Comparison of ENCODE assay signal across 15 cellular contexts in genomic region chr3:120429921-120430361, GRCh38. TPM values are rescaled to one million over a fixed set of nuclear protein-coding genes. Genes with fewer than 3 reads are reported as not detected.
DNase-seq lines count a peak whose midpoint lies in the region; ATAC-seq and TF ChIP-seq lines count a peak whose summit lies in the region.
"Had no signal": no experiment of that assay in that cellular context is flagged by ENCODE, and none has a peak within 500 bp of the region (broad histone marks: within the 10 kb centered on the region; RNA-seq: fewer than 3 reads in every experiment).

No MANE protein-coding gene starts in this region.

- H3K4me3 ChIP-seq in foreskin fibroblast (ENCODE audit: low read depth in 1 of 2, low read length in 2 of 2) (no peak overlapping the region), sigmoid colon (no peak overlapping the region)
- H3K4me3 ChIP-seq: ovary had no signal

- H3K27ac Mint-ChIP-seq in activated T-helper 17 cell treated with anti-CD3 and anti-CD28 coated beads, Interleukin-2, amount 50 U/mL, for 72 hours = no peak overlapping the region

- H3K27me3 Mint-ChIP-seq in activated T-helper 17 cell treated with anti-CD3 and anti-CD28 coated beads, Interleukin-2, amount 50 U/mL, for 72 hours = peaks cover 17% of the 10 kb centered on the region

- H3K36me3 Mint-ChIP-seq in activated T-helper 17 cell treated with anti-CD3 and anti-CD28 coated beads, Interleukin-2, amount 50 U/mL, for 72 hours (ENCODE audit: low read depth) = no peaks in the 10 kb centered on the region

- TF ChIP-seq CTCF in foreskin fibroblast (IDR thresholded peaks at IDR 0.05; ENCODE audit: low read depth, low read length) (no peak), sigmoid colon (IDR thresholded peaks at IDR 0.05) (no peak)

- DNase-seq in ELR (ENCODE audit: low read depth) = peak; percentile 52
- DNase-seq in foreskin fibroblast = peak; percentile 80 to 85
- no peak for DNase-seq in sigmoid colon
- DNase-seq in SW 1271 (lab: John Stamatoyannopoulos, UW) = no peak
- DNase-seq in activated effector memory CD4-positive, alpha-beta T cell treated with anti-CD3 and anti-CD28 coated beads, Interleukin-2, amount 50 U/mL, for 16 hours = no peak
- DNase-seq: amygdala; effector CD8-positive, alpha-beta T cell; hippocampal formation; mammary epithelial cell; MV-4-11; ovary had no signal

- no peak for TF ChIP-seq POLR2A in sigmoid colon (IDR thresholded peaks at IDR 0.05)

- H3K4me3 Mint-ChIP-seq in activated T-helper 17 cell treated with anti-CD3 and anti-CD28 coated beads, Interleukin-2, amount 50 U/mL, for 72 hours = no peak overlapping the region

- H3K9me3 Mint-ChIP-seq in activated T-helper 17 cell treated with anti-CD3 and anti-CD28 coated beads, Interleukin-2, amount 50 U/mL, for 72 hours = no peaks in the 10 kb centered on the region

- H3K27ac ChIP-seq in sigmoid colon = peak overlapping the region; percentile 18 to 96 (median 62)
- H3K27ac ChIP-seq: C4-2B, ovary had no signal

- TF ChIP-seq EP300 in sigmoid colon (IDR thresholded peaks at IDR 0.05) = no peak

- H3K9me3 ChIP-seq in sigmoid colon = no peaks in the 10 kb centered on the region
- H3K9me3 ChIP-seq: ovary had no signal

- H3K4me1 ChIP-seq in sigmoid colon = peaks cover 0 to 100% (median 97%) of the 10 kb centered on the region in 4 donors

- ATAC-seq in SK-N-SH treated with all-trans-retinoic acid at 6 μM for 48 hours (peak; percentile 3; the same call in 2 of the 3 replicates), GM18520 (IDR thresholded peaks at IDR 0.05; ENCODE audit: unreplicated experiment) (no peak)
- no peak for ATAC-seq in activated T-helper 17 cell treated with anti-CD3 and anti-CD28 coated beads, Interleukin-2, amount 50 U/mL, for 72 hours (replicated peaks)

- intact Hi-C loops in sigmoid colon (cut with DNase I) = no loop called here

- WGBS in sigmoid colon, 2 donors = 74 to 84% methylated on average over 1 of the region's 1 CpG

- no peaks in the 10 kb centered on the region for H3K27me3 ChIP-seq in sigmoid colon
- H3K27me3 ChIP-seq: ovary had no signal

- no peaks in the 10 kb centered on the region for H3K4me1 Mint-ChIP-seq in activated T-helper 17 cell treated with anti-CD3 and anti-CD28 coated beads, Interleukin-2, amount 50 U/mL, for 72 hours

- peaks cover 0 to 31% (median 2%) of the 10 kb centered on the region in 4 donors for H3K36me3 ChIP-seq in sigmoid colon
- H3K36me3 ChIP-seq: ovary had no signal

TF ChIP-seq in SK-N-SH treated with all-trans-retinoic acid at 6 μM for 48 hours, 23 proteins besides CTCF, POLR2A, EP300 and RAD21:
- TF ChIP-seq TSHZ2 (CRISPR knock-in tag; IDR thresholded peaks at IDR 0.05) (no peak), CSDC2 (CRISPR knock-in tag; IDR thresholded peaks at IDR 0.05) (no peak), TOX (CRISPR knock-in tag; IDR thresholded peaks at IDR 0.05; ENCODE audit: borderline replicate concordance) (no peak), OSR1 (CRISPR knock-in tag; IDR thresholded peaks at IDR 0.05) (no peak), TCF4 (CRISPR knock-in tag; IDR thresholded peaks at IDR 0.05; ENCODE audit: borderline replicate concordance) (no peak), PPARA (CRISPR knock-in tag; IDR thresholded peaks at IDR 0.05; ENCODE audit: borderline replicate concordance) (no peak)
TF ChIP-seq in SK-N-SH treated with all-trans-retinoic acid at 6 μM for 48 hours: peak in this region for 0.

RNA-seq across cellular contexts. Expression of gene FSTL1, which starts 20.9 kb away (rescaled TPM):
- total RNA-seq in sigmoid colon = 100 to 1,000 TPM; 266 to 653 (median 320) TPM
- 10 to 100 TPM in 2 of 3 donors, 1 to 10 TPM in 1; 8.1 to 56.2 (median 24.6) TPM for polyA plus RNA-seq in sigmoid colon
- 1 to 10 TPM; 1.4 to 2.6 TPM for total RNA-seq in activated T-helper 17 cell treated with anti-CD3 and anti-CD28 coated beads, Interleukin-2, amount 50 U/mL, for 72 hours

Comparison
In these comparisons a context has a peak if more than half of its experiments do, and no peak if none do; other contexts are left out.
1. DNase-seq: peak in ELR (single experiment) and foreskin fibroblast (2 of 2); none in sigmoid colon (single experiment), SW 1271 (0 of 2) and activated effector memory CD4-positive, alpha-beta T cell treated with anti-CD3 and anti-CD28 coated beads, Interleukin-2, amount 50 U/mL, for 16 hours (single experiment).
2. RNA of gene FSTL1, which starts 20.9 kb away (total RNA-seq): 266 to 653 TPM in sigmoid colon; 1.4 to 2.6 TPM in activated T-helper 17 cell treated with anti-CD3 and anti-CD28 coated beads, Interleukin-2, amount 50 U/mL, for 72 hours; every median in the first group is over 10 times any median in the second.